Comparison of ENCODE assay signal across 14 cellular contexts in genomic region chr1:34322969-34323368, GRCh38.
A peak's percentile ranks its signal among the peaks of the same experiment; 100 is the strongest.
DNase-seq lines count a peak whose midpoint lies in the region; ATAC-seq and TF ChIP-seq lines count a peak whose summit lies in the region.
"Had no signal": no experiment of that assay in that cellular context is flagged by ENCODE, and none has a peak within 500 bp of the region (broad histone marks: within the 10 kb centered on the region; RNA-seq: fewer than 3 reads in every experiment).

No MANE protein-coding gene starts in this region.

- TF ChIP-seq CTCF in gastroesophageal sphincter (IDR thresholded peaks at IDR 0.05), result no peak
- no peak for TF ChIP-seq CTCF in upper lobe of right lung (IDR thresholded peaks at IDR 0.05)

- H3K4me3 ChIP-seq in gastroesophageal sphincter, result no peak overlapping the region
- no peak overlapping the region for H3K4me3 ChIP-seq in upper lobe of right lung
- H3K4me3 ChIP-seq: GM23248 had no signal

- intact Hi-C loops in upper lobe of right lung (cut with DNase I), result no loop called here

- 20 to 40% methylated on average over 1 to 2 of the region's 3 CpGs for WGBS in gastroesophageal sphincter (ENCODE audit: low coverage in 1 of 2), 2 donors

- H3K36me3 ChIP-seq in gastroesophageal sphincter (no peaks in the 10 kb centered on the region), upper lobe of right lung (no peaks in the 10 kb centered on the region)

- TF ChIP-seq POLR2A in gastroesophageal sphincter (IDR thresholded peaks at IDR 0.05), result no peak

- H3K9me3 ChIP-seq in gastroesophageal sphincter (no peaks in the 10 kb centered on the region), upper lobe of right lung (no peaks in the 10 kb centered on the region)
- H3K9me3 ChIP-seq: Caco-2 had no signal

- H3K27me3 ChIP-seq in gastroesophageal sphincter, result peaks cover 33% of the 10 kb centered on the region
- no peaks in the 10 kb centered on the region for H3K27me3 ChIP-seq in upper lobe of right lung

- DNase-seq in AG20443 (ENCODE audit: low spot score) (peak; percentile 2), upper lobe of right lung (no peak), NCI-H2107 (lab: John Stamatoyannopoulos, UW) (no peak), COLO829 (ENCODE audit: low spot score) (no peak)
- DNase-seq: C1 segment of cervical spinal cord; Caco-2; CD4-positive, alpha-beta memory T cell; DMS153; DND-41; GM23248; H9 had no signal

- TF ChIP-seq EP300 in gastroesophageal sphincter (IDR thresholded peaks at IDR 0.05), result no peak

- ATAC-seq in gastroesophageal sphincter, result peak; percentile 46
- ATAC-seq in upper lobe of right lung, result peak; percentile 20
- ATAC-seq in HG02973 (IDR thresholded peaks at IDR 0.05; ENCODE audit: unreplicated experiment), result no peak
- ATAC-seq: HCT116 had no signal

- no peaks in the 10 kb centered on the region for H3K4me1 ChIP-seq in gastroesophageal sphincter
- peaks cover 4% of the 10 kb centered on the region for H3K4me1 ChIP-seq in upper lobe of right lung
- H3K4me1 ChIP-seq: Caco-2 had no signal

- H3K27ac ChIP-seq in gastroesophageal sphincter (no peak overlapping the region), upper lobe of right lung (no peak overlapping the region)
- H3K27ac ChIP-seq: GM23248 had no signal
